Comparison of ENCODE assay signal across 1 cellular context in genomic region chr22:41801886-41802285, GRCh38.
TF ChIP-seq lines count a peak whose summit lies in the region.

No MANE protein-coding gene starts in this region.

TF ChIP-seq in HCT116, 20 proteins besides CTCF, POLR2A, EP300 and RAD21 (continued from another document):
- TF ChIP-seq ZBTB33 (IDR thresholded peaks at IDR 0.05; ENCODE audit: extremely low read depth, insufficient replicate concordance, low read length) (no peak), EGR1 (IDR thresholded peaks at IDR 0.05; ENCODE audit: low read depth) (no peak), EZH2 (IDR thresholded peaks at IDR 0.05) (no peak), ELF1 (IDR thresholded peaks at IDR 0.05; ENCODE audit: borderline replicate concordance, low read depth) (no peak), SRF (IDR thresholded peaks at IDR 0.05; ENCODE audit: low read depth) (no peak), YY1 (IDR thresholded peaks at IDR 0.05; ENCODE audit: extremely low read depth, insufficient replicate concordance, low read depth, low read length) (no peak), REST (IDR thresholded peaks at IDR 0.05; ENCODE audit: low read depth) (no peak), SIN3A (IDR thresholded peaks at IDR 0.05; ENCODE audit: low read depth) (no peak), CBX3 (IDR thresholded peaks at IDR 0.05; ENCODE audit: low read depth) (no peak), EZH2phosphoT487 (IDR thresholded peaks at IDR 0.05; ENCODE audit: borderline replicate concordance) (no peak), SP1 (IDR thresholded peaks at IDR 0.05; ENCODE audit: low read depth) (no peak)
- TF ChIP-seq, protein P1, sequence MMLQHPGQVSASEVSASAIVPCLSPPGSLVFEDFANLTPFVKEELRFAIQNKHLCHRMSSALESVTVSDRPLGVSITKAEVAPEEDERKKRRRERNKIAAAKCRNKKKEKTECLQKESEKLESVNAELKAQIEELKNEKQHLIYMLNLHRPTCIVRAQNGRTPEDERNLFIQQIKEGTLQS (IDR thresholded peaks at IDR 0.05): no peak
- TF ChIP-seq, protein P2, sequence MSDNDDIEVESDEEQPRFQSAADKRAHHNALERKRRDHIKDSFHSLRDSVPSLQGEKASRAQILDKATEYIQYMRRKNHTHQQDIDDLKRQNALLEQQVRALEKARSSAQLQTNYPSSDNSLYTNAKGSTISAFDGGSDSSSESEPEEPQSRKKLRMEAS (IDR thresholded peaks at IDR 0.05): no peak
